In genomic region chr1:183622884-183623785, GRCh38 we compare ENCODE assay signal across 8 cellular contexts. TPM values are rescaled to one million over a fixed set of nuclear protein-coding genes. Genes with fewer than 3 reads are reported as not detected.
DNase-seq lines count a peak whose midpoint lies in the region; ATAC-seq, FAIRE-seq and TF ChIP-seq lines count a peak whose summit lies in the region.

No MANE protein-coding gene starts in this region.

- DNase-seq in COLO668 (lab: John Stamatoyannopoulos, UW; ENCODE audit: unreplicated experiment) = peak; percentile 57
- DNase-seq in GM19239 (ENCODE audit: insufficient read length, low spot score) = no peak
- DNase-seq in NCI-H748 treated with DMSO at 0.1 percent for 48 hours (lab: John Stamatoyannopoulos, UW) = peak; percentile 32
- peak; percentile 37 for DNase-seq in activated T-cell treated with anti-CD3 and anti-CD28 coated beads, Interleukin-2, amount 50 U/mL, for 1 hour
- peak; percentile 70 for DNase-seq in fibroblast of mammary gland (ENCODE audit: low read depth)
- peak; percentile 31 for DNase-seq in neuronal stem cell (ENCODE audit: low spot score)
- DNase-seq in amniotic stem cell (lab: John Stamatoyannopoulos, UW) = no peak

- FAIRE-seq in GM19239 (lab: Jason Lieb, UNC) = peak; percentile 90

- no peaks in the 10 kb centered on the region for H3K79me1 ChIP-seq in neuronal stem cell (ENCODE audit: low read depth, low read length)

- no peak overlapping the region for H3K23ac ChIP-seq in neuronal stem cell (ENCODE audit: low read depth, low read length, poor library complexity)

- peaks cover 2 to 33% of the 10 kb centered on the region in 2 donors for H3K36me3 ChIP-seq in neuronal stem cell (replicated peaks in 1 of 2; ENCODE audit: control insufficient read depth in 2 of 2, insufficient read depth in 2 of 2, low read length in 2 of 2)

- TF ChIP-seq CTCF in fibroblast of mammary gland (conservative IDR thresholded peaks at IDR 0.05; ENCODE audit: control insufficient read depth, insufficient read depth, low read depth, low read length) = peak; percentile 55

- no peaks in the 10 kb centered on the region for H3K27me3 ChIP-seq in neuronal stem cell (ENCODE audit: control insufficient read depth in 3 of 3, insufficient read depth in 3 of 3, low read depth in 1 of 3, low read length in 3 of 3)

- H3K27ac ChIP-seq in neuronal stem cell (replicated peaks; ENCODE audit: low read length) = no peak overlapping the region

- H4K8ac ChIP-seq in neuronal stem cell (ENCODE audit: low read depth, low read length) = no peak overlapping the region

- no peak overlapping the region for H3K4me2 ChIP-seq in neuronal stem cell (ENCODE audit: insufficient read depth, low read length, poor library complexity, severe bottlenecking)

- H3K9ac ChIP-seq in neuronal stem cell (ENCODE audit: low read depth, low read length, poor library complexity) = no peak overlapping the region

- no peak overlapping the region for H2BK5ac ChIP-seq in neuronal stem cell (ENCODE audit: low read length)

- H2AFZ ChIP-seq in neuronal stem cell (ENCODE audit: low read length) = no peak overlapping the region

- no peak overlapping the region for H4K91ac ChIP-seq in neuronal stem cell (ENCODE audit: low read depth, low read length, poor library complexity)

- H3K4ac ChIP-seq in neuronal stem cell (ENCODE audit: low read length) = no peak overlapping the region

- no CpG with 5 or more reads among the region's 10 CpGs for WGBS in neuronal stem cell (ENCODE audit: extremely low coverage in 2 of 2, insufficient read length in 2 of 2, insufficient replicate concordance in 1 of 2), 2 donors

- no peaks in the 10 kb centered on the region for H3K4me1 ChIP-seq in neuronal stem cell (ENCODE audit: control insufficient read depth in 2 of 2, insufficient read depth in 1 of 2, low read depth in 1 of 2, low read length in 2 of 2)

- H3K9me3 ChIP-seq in neuronal stem cell (replicated peaks in 1 of 2; ENCODE audit: control insufficient read depth in 2 of 2, insufficient read depth in 1 of 2, low read depth in 1 of 2, low read length in 2 of 2) = no peaks in the 10 kb centered on the region

- no peak overlapping the region for H3K14ac ChIP-seq in neuronal stem cell (ENCODE audit: low read length)

- no peak overlapping the region for H2AK5ac ChIP-seq in neuronal stem cell (ENCODE audit: low read depth, low read length)

- H2BK12ac ChIP-seq in neuronal stem cell (ENCODE audit: low read length) = no peak overlapping the region

- peak; percentile 81 for ATAC-seq in HG03460 (IDR thresholded peaks at IDR 0.05; ENCODE audit: unreplicated experiment)

- no peak overlapping the region for H2BK15ac ChIP-seq in neuronal stem cell (ENCODE audit: low read length)

- H3K4me3 ChIP-seq in fibroblast of mammary gland (ENCODE audit: control insufficient read depth, low read depth, low read length) (no peak overlapping the region), neuronal stem cell (ENCODE audit: low read length in 2 of 2) (no peak overlapping the region)

- H3K18ac ChIP-seq in neuronal stem cell (ENCODE audit: low read length) = no peak overlapping the region

- no peak overlapping the region for H2BK120ac ChIP-seq in neuronal stem cell (ENCODE audit: low read depth, low read length)

RNA-seq across cellular contexts. Expression of gene ARPC5, which starts 12.4 kb away (rescaled TPM):
- polyA plus RNA-seq in neuronal stem cell (2013, experiment 1 of 2) = 85.5 TPM
- 82.7 TPM for polyA plus RNA-seq in neuronal stem cell (2013, experiment 2 of 2)

RNA-seq across cellular contexts. Expression of gene APOBEC4, which starts 30.0 kb away (rescaled TPM):
- polyA plus RNA-seq in neuronal stem cell (2013, experiment 1 of 2) = not detected
- not detected for polyA plus RNA-seq in neuronal stem cell (2013, experiment 2 of 2)

RNA-seq across cellular contexts. Expression of gene NCF2, which starts 32.9 kb away (rescaled TPM):
- not detected for polyA plus RNA-seq in neuronal stem cell (2013, experiment 1 of 2)
- 0.06 TPM for polyA plus RNA-seq in neuronal stem cell (2013, experiment 2 of 2)

Comparison
In these comparisons a context has a peak if more than half of its experiments do, and no peak if none do; other contexts are left out.
1. DNase-seq: peak in COLO668 (single experiment), NCI-H748 treated with DMSO at 0.1 percent for 48 hours (single experiment), activated T-cell treated with anti-CD3 and anti-CD28 coated beads, Interleukin-2, amount 50 U/mL, for 1 hour (single experiment), fibroblast of mammary gland (single experiment) and neuronal stem cell (single experiment); none in GM19239 (single experiment) and amniotic stem cell (single experiment).